In genomic region chr7:73451780-73452398, GRCh38 we compare ENCODE assay signal across 8 cellular contexts. TPM values are rescaled to one million over a fixed set of nuclear protein-coding genes. Genes with fewer than 3 reads are reported as not detected.
DNase-seq lines count a peak whose midpoint lies in the region; ATAC-seq, FAIRE-seq and TF ChIP-seq lines count a peak whose summit lies in the region.

No MANE protein-coding gene starts in this region.

- DNase-seq in AG08396 (ENCODE audit: low spot score) (peak; percentile 59), NCI-H2107 treated with DMSO at 0.1 percent for 48 hours (lab: John Stamatoyannopoulos, UW; ENCODE audit: unreplicated experiment) (peak; percentile 77), adrenal gland (peak in 1 of 7 donors; percentile 51), hepatic stellate cell (ENCODE audit: low spot score) (peak; percentile 53), small intestine (peak; percentile 58)

- 53 to 58% (median 55%) methylated on average over 5 of the region's 5 CpGs for WGBS in adrenal gland, 4 donors
- 59 to 62% (median 61%) methylated on average over 5 of the region's 5 CpGs for WGBS in small intestine, 3 donors

- no peak overlapping the region for H3K4me3 ChIP-seq in adrenal gland
- H3K4me3 ChIP-seq in small intestine (ENCODE audit: low read depth in 1 of 2, low read length in 2 of 2): no peak overlapping the region

- no peak for TF ChIP-seq POLR2A in adrenal gland (IDR thresholded peaks at IDR 0.05)

- no peaks in the 10 kb centered on the region for H3K9me3 ChIP-seq in adrenal gland (replicated peaks in 1 of 3)
- H3K9me3 ChIP-seq in small intestine (ENCODE audit: control insufficient read depth, low read depth): no peaks in the 10 kb centered on the region

- ATAC-seq in HG03442 (IDR thresholded peaks at IDR 0.05; ENCODE audit: unreplicated experiment) (no peak), GM18868 (IDR thresholded peaks at IDR 0.05; ENCODE audit: unreplicated experiment) (no peak)

- H3K27ac ChIP-seq in adrenal gland (peak overlapping the region in 3 of 5 donors; percentile 46 to 69 (median 66)), small intestine (ENCODE audit: low read depth in 1 of 2, low read length in 1 of 2) (no peak overlapping the region)

- H3K27me3 ChIP-seq in adrenal gland (no peaks in the 10 kb centered on the region), small intestine (ENCODE audit: control insufficient read depth in 2 of 2, insufficient read depth in 2 of 2, low read length in 2 of 2) (no peaks in the 10 kb centered on the region)

- intact Hi-C loops in adrenal gland (cut with DNase I): loop anchor here (5.0 kb wide), 2 partner anchors 110 to 130 kb away; no protein-coding TSS in a partner anchor

- H3K36me3 ChIP-seq in adrenal gland (replicated peaks in 1 of 2): peaks cover 0 to 77% of the 10 kb centered on the region in 2 donors
- H3K36me3 ChIP-seq in small intestine (ENCODE audit: control insufficient read depth in 2 of 2, insufficient read depth in 2 of 2, low read length in 2 of 2): peaks cover 22 to 27% of the 10 kb centered on the region in 2 donors

- no peak for FAIRE-seq in small intestine (lab: Jason Lieb, UNC)

- peaks cover 16 to 18% of the 10 kb centered on the region in 2 donors for H3K4me1 ChIP-seq in adrenal gland (replicated peaks in 1 of 2)
- H3K4me1 ChIP-seq in small intestine (ENCODE audit: control insufficient read depth in 2 of 2, insufficient read depth in 1 of 2, low read depth in 1 of 2, low read length in 1 of 2): no peaks in the 10 kb centered on the region

- TF ChIP-seq CTCF in GM12872 (IDR thresholded peaks at IDR 0.05; ENCODE audit: insufficient read depth, low read depth, low read length): peak; percentile 98
- peak; percentile 98 to 100 (median 98) for TF ChIP-seq CTCF in adrenal gland (IDR thresholded peaks at IDR 0.05)

RNA-seq across cellular contexts. Expression of gene FZD9, which starts 18.3 kb away (rescaled TPM):
- 1 to 10 TPM in 3 of 8 donors, under 1 TPM in 5; 0.32 to 4.8 (median 0.71) TPM for total RNA-seq in adrenal gland
- polyA plus RNA-seq in adrenal gland (under 1 TPM; 0.05 to 0.67 (median 0.64) TPM), small intestine (1 to 10 TPM in 1 of 3 donors, under 1 TPM in 1, not detected in 1; 0.27 to 3.6 TPM)

Comparison
In these comparisons a context has a peak if more than half of its experiments do, and no peak if none do; other contexts are left out.
1. H3K27ac ChIP-seq: peak in adrenal gland (3 of 5); none in small intestine (0 of 2).